Comparison of ENCODE assay signal across 9 cellular contexts in genomic region chr6:167898673-167899311, GRCh38.
DNase-seq lines count a peak whose midpoint lies in the region; ATAC-seq, FAIRE-seq and TF ChIP-seq lines count a peak whose summit lies in the region.
"Had no signal": no experiment of that assay in that cellular context is flagged by ENCODE, and none has a peak within 500 bp of the region (broad histone marks: within the 10 kb centered on the region; RNA-seq: fewer than 3 reads in every experiment).

No MANE protein-coding gene starts in this region.

- WGBS in sigmoid colon, 2 donors: 89 to 95% methylated on average over 3 of the region's 3 CpGs

- H3K4me3 ChIP-seq in sigmoid colon: no peak overlapping the region

- ATAC-seq in Right ventricle myocardium inferior: peak; percentile 23
- no peak for ATAC-seq in Right ventricle myocardium superior (ENCODE audit: poor library complexity)
- ATAC-seq in SK-N-SH treated with all-trans-retinoic acid at 6 μM for 48 hours: peak; percentile 84
- ATAC-seq in activated CD4-positive, alpha-beta T cell treated with anti-CD3 and anti-CD28 coated beads for 36 hours: no peak
- ATAC-seq in HG02642 (IDR thresholded peaks at IDR 0.05; ENCODE audit: poor library complexity, unreplicated experiment): no peak

- intact Hi-C loops in Right ventricle myocardium inferior (cut with DNase I): loop anchor here (2.0 kb wide), 1 partner anchor 414 kb away; no protein-coding TSS in a partner anchor
- intact Hi-C loops in Right ventricle myocardium superior (cut with DNase I): loop anchor here (5.0 kb wide), 1 partner anchor 411 kb away; no protein-coding TSS in a partner anchor
- intact Hi-C loops in sigmoid colon (cut with DNase I): loop anchor here (2.0 to 5.0 kb wide), 2 partner anchors 71 to 414 kb away; partner anchors contain the start of gene AFDN
- intact Hi-C loops in activated CD4-positive, alpha-beta T cell treated with anti-CD3 and anti-CD28 coated beads for 36 hours (cut with DNase I, micrococcal nuclease): loop anchor here in 1 of 2 experiments (1.0 kb wide), 1 partner anchor 412 kb away; no protein-coding TSS in a partner anchor

- CTCF ChIA-PET in activated CD4-positive, alpha-beta T cell treated with anti-CD3 and anti-CD28 coated beads for 36 hours (lab: Charles Lee): interaction anchor here (0.6 to 1.4 kb wide), 3 partner anchors 12 to 758 kb away, joined by 3 to 4 read pairs (median 3); no protein-coding TSS in a partner anchor

- H3K27ac Mint-ChIP-seq in activated CD4-positive, alpha-beta T cell treated with anti-CD3 and anti-CD28 coated beads for 36 hours: no peak overlapping the region
- H3K27ac Mint-ChIP-seq: activated naive CD4-positive, alpha-beta T cell treated with anti-CD3 and anti-CD28 coated beads, Interleukin-2, amount 50 U/mL, for 24 hours had no signal

- TF ChIP-seq EP300 in sigmoid colon (IDR thresholded peaks at IDR 0.05): no peak

- no peaks in the 10 kb centered on the region for H3K27me3 Mint-ChIP-seq in activated CD4-positive, alpha-beta T cell treated with anti-CD3 and anti-CD28 coated beads for 36 hours
- H3K27me3 Mint-ChIP-seq: activated naive CD4-positive, alpha-beta T cell treated with anti-CD3 and anti-CD28 coated beads, Interleukin-2, amount 50 U/mL, for 24 hours had no signal

- FAIRE-seq in frontal cortex (lab: Jason Lieb, UNC): peak; percentile 99

- H3K9me3 ChIP-seq in sigmoid colon: no peaks in the 10 kb centered on the region

- peak; percentile 53 to 73 (median 68) for TF ChIP-seq CTCF in sigmoid colon (IDR thresholded peaks at IDR 0.05)

- H3K36me3 ChIP-seq in sigmoid colon: peaks cover 0 to 30% (median 2%) of the 10 kb centered on the region in 4 donors

- H3K9me3 Mint-ChIP-seq in activated CD4-positive, alpha-beta T cell treated with anti-CD3 and anti-CD28 coated beads for 36 hours (ENCODE audit: low read depth): no peaks in the 10 kb centered on the region
- H3K9me3 Mint-ChIP-seq: activated naive CD4-positive, alpha-beta T cell treated with anti-CD3 and anti-CD28 coated beads, Interleukin-2, amount 50 U/mL, for 24 hours had no signal

- POLR2A ChIA-PET in activated CD4-positive, alpha-beta T cell treated with anti-CD3 and anti-CD28 coated beads for 36 hours (lab: Charles Lee): no interaction called here

- no peaks in the 10 kb centered on the region for H3K4me1 Mint-ChIP-seq in activated CD4-positive, alpha-beta T cell treated with anti-CD3 and anti-CD28 coated beads for 36 hours
- H3K4me1 Mint-ChIP-seq: activated naive CD4-positive, alpha-beta T cell treated with anti-CD3 and anti-CD28 coated beads, Interleukin-2, amount 50 U/mL, for 24 hours had no signal

- DNase-seq in Right ventricle myocardium inferior (ENCODE audit: missing footprints) (no peak), Right ventricle myocardium superior (no peak), LHCN-M2 (ENCODE audit: low read depth) (peak; percentile 36), frontal cortex (ENCODE audit: low spot score in 2 of 2) (peak in 1 of 2 donors; percentile 21), sigmoid colon (no peak)
- no peak for DNase-seq in activated CD4-positive, alpha-beta T cell treated with anti-CD3 and anti-CD28 coated beads for 36 hours

- no peaks in the 10 kb centered on the region for H3K27me3 ChIP-seq in sigmoid colon

- no peaks in the 10 kb centered on the region for H3K4me1 ChIP-seq in sigmoid colon

- no peak overlapping the region for H3K4me3 Mint-ChIP-seq in activated CD4-positive, alpha-beta T cell treated with anti-CD3 and anti-CD28 coated beads for 36 hours
- H3K4me3 Mint-ChIP-seq: activated naive CD4-positive, alpha-beta T cell treated with anti-CD3 and anti-CD28 coated beads, Interleukin-2, amount 50 U/mL, for 24 hours had no signal

- H3K27ac ChIP-seq in sigmoid colon: no peak overlapping the region

- H3K36me3 Mint-ChIP-seq in activated CD4-positive, alpha-beta T cell treated with anti-CD3 and anti-CD28 coated beads for 36 hours (ENCODE audit: low read depth): no peaks in the 10 kb centered on the region
- H3K36me3 Mint-ChIP-seq: activated naive CD4-positive, alpha-beta T cell treated with anti-CD3 and anti-CD28 coated beads, Interleukin-2, amount 50 U/mL, for 24 hours had no signal

- TF ChIP-seq POLR2A in sigmoid colon (IDR thresholded peaks at IDR 0.05): no peak

TF ChIP-seq in SK-N-SH treated with all-trans-retinoic acid at 6 μM for 48 hours, 23 proteins besides CTCF, POLR2A, EP300 and RAD21:
- TF ChIP-seq, protein P1, sequence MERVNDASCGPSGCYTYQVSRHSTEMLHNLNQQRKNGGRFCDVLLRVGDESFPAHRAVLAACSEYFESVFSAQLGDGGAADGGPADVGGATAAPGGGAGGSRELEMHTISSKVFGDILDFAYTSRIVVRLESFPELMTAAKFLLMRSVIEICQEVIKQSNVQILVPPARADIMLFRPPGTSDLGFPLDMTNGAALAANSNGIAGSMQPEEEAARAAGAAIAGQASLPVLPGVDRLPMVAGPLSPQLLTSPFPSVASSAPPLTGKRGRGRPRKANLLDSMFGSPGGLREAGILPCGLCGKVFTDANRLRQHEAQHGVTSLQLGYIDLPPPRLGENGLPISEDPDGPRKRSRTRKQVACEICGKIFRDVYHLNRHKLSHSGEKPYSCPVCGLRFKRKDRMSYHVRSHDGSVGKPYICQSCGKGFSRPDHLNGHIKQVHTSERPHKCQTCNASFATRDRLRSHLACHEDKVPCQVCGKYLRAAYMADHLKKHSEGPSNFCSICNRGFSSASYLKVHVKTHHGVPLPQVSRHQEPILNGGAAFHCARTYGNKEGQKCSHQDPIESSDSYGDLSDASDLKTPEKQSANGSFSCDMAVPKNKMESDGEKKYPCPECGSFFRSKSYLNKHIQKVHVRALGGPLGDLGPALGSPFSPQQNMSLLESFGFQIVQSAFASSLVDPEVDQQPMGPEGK (CRISPR knock-in tag; IDR thresholded peaks at IDR 0.05; ENCODE audit: borderline replicate concordance): no peak
- TF ChIP-seq ARNTL (CRISPR knock-in tag; IDR thresholded peaks at IDR 0.05; ENCODE audit: borderline replicate concordance, low read depth) (no peak), TCF4 (CRISPR knock-in tag; IDR thresholded peaks at IDR 0.05; ENCODE audit: borderline replicate concordance) (no peak), BACH2 (CRISPR knock-in tag; IDR thresholded peaks at IDR 0.05; ENCODE audit: borderline replicate concordance) (no peak), SNAI2 (CRISPR knock-in tag; IDR thresholded peaks at IDR 0.05) (no peak), ZFP3 (CRISPR knock-in tag; IDR thresholded peaks at IDR 0.05) (no peak), RARB (CRISPR knock-in tag; IDR thresholded peaks at IDR 0.05) (no peak), TOX (CRISPR knock-in tag; IDR thresholded peaks at IDR 0.05; ENCODE audit: borderline replicate concordance) (no peak), ESRRG (CRISPR knock-in tag; IDR thresholded peaks at IDR 0.05) (no peak)
- TF ChIP-seq, protein P2, sequence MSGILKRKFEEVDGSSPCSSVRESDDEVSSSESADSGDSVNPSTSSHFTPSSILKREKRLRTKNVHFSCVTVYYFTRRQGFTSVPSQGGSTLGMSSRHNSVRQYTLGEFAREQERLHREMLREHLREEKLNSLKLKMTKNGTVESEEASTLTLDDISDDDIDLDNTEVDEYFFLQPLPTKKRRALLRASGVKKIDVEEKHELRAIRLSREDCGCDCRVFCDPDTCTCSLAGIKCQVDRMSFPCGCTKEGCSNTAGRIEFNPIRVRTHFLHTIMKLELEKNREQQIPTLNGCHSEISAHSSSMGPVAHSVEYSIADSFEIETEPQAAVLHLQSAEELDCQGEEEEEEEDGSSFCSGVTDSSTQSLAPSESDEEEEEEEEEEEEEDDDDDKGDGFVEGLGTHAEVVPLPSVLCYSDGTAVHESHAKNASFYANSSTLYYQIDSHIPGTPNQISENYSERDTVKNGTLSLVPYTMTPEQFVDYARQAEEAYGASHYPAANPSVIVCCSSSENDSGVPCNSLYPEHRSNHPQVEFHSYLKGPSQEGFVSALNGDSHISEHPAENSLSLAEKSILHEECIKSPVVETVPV (CRISPR knock-in tag; IDR thresholded peaks at IDR 0.05): no peak
- TF ChIP-seq, protein P3, sequence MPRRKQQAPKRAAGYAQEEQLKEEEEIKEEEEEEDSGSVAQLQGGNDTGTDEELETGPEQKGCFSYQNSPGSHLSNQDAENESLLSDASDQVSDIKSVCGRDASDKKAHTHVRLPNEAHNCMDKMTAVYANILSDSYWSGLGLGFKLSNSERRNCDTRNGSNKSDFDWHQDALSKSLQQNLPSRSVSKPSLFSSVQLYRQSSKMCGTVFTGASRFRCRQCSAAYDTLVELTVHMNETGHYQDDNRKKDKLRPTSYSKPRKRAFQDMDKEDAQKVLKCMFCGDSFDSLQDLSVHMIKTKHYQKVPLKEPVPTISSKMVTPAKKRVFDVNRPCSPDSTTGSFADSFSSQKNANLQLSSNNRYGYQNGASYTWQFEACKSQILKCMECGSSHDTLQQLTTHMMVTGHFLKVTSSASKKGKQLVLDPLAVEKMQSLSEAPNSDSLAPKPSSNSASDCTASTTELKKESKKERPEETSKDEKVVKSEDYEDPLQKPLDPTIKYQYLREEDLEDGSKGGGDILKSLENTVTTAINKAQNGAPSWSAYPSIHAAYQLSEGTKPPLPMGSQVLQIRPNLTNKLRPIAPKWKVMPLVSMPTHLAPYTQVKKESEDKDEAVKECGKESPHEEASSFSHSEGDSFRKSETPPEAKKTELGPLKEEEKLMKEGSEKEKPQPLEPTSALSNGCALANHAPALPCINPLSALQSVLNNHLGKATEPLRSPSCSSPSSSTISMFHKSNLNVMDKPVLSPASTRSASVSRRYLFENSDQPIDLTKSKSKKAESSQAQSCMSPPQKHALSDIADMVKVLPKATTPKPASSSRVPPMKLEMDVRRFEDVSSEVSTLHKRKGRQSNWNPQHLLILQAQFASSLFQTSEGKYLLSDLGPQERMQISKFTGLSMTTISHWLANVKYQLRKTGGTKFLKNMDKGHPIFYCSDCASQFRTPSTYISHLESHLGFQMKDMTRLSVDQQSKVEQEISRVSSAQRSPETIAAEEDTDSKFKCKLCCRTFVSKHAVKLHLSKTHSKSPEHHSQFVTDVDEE (CRISPR knock-in tag; IDR thresholded peaks at IDR 0.05): no peak
TF ChIP-seq in SK-N-SH treated with all-trans-retinoic acid at 6 μM for 48 hours: peak in this region for 0.

Comparison
In these comparisons a context has a peak if more than half of its experiments do, and no peak if none do; other contexts are left out.
1. ATAC-seq: peak in Right ventricle myocardium inferior (single experiment) and SK-N-SH treated with all-trans-retinoic acid at 6 μM for 48 hours (single experiment); none in Right ventricle myocardium superior (single experiment), activated CD4-positive, alpha-beta T cell treated with anti-CD3 and anti-CD28 coated beads for 36 hours (single experiment) and HG02642 (single experiment).